ENCODE assay signal across 1 cellular context in genomic region chr17:16286947-16287562, GRCh38.
A peak's percentile ranks its signal among the peaks of the same experiment; 100 is the strongest.
TF ChIP-seq lines count a peak whose summit lies in the region.

No MANE protein-coding gene starts in this region.

TF ChIP-seq in GM12878, 131 proteins besides CTCF, POLR2A, EP300 and RAD21 (continued from another document and continues in another):
- TF ChIP-seq POU2F2 (IDR thresholded peaks at IDR 0.05; ENCODE audit: borderline replicate concordance, low read depth, low read length), result peak; percentile 43; the same call in 1 of the 3 replicates
- TF ChIP-seq, protein P1, sequence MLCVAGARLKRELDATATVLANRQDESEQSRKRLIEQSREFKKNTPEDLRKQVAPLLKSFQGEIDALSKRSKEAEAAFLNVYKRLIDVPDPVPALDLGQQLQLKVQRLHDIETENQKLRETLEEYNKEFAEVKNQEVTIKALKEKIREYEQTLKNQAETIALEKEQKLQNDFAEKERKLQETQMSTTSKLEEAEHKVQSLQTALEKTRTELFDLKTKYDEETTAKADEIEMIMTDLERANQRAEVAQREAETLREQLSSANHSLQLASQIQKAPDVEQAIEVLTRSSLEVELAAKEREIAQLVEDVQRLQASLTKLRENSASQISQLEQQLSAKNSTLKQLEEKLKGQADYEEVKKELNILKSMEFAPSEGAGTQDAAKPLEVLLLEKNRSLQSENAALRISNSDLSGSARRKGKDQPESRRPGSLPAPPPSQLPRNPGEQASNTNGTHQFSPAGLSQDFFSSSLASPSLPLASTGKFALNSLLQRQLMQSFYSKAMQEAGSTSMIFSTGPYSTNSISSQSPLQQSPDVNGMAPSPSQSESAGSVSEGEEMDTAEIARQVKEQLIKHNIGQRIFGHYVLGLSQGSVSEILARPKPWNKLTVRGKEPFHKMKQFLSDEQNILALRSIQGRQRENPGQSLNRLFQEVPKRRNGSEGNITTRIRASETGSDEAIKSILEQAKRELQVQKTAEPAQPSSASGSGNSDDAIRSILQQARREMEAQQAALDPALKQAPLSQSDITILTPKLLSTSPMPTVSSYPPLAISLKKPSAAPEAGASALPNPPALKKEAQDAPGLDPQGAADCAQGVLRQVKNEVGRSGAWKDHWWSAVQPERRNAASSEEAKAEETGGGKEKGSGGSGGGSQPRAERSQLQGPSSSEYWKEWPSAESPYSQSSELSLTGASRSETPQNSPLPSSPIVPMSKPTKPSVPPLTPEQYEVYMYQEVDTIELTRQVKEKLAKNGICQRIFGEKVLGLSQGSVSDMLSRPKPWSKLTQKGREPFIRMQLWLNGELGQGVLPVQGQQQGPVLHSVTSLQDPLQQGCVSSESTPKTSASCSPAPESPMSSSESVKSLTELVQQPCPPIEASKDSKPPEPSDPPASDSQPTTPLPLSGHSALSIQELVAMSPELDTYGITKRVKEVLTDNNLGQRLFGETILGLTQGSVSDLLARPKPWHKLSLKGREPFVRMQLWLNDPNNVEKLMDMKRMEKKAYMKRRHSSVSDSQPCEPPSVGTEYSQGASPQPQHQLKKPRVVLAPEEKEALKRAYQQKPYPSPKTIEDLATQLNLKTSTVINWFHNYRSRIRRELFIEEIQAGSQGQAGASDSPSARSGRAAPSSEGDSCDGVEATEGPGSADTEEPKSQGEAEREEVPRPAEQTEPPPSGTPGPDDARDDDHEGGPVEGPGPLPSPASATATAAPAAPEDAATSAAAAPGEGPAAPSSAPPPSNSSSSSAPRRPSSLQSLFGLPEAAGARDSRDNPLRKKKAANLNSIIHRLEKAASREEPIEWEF (IDR thresholded peaks at IDR 0.05; ENCODE audit: insufficient replicate concordance, low read depth, low read length), result no peak
- no peak for TF ChIP-seq MYC (IDR thresholded peaks at IDR 0.05; ENCODE audit: insufficient read depth, insufficient read length, insufficient replicate concordance, low read length, severe bottlenecking)
- TF ChIP-seq LARP7 (IDR thresholded peaks at IDR 0.05), result no peak
- peak; percentile 97 for TF ChIP-seq MEF2B (IDR thresholded peaks at IDR 0.05; ENCODE audit: partially characterized antibody, poor library complexity, severe bottlenecking)
- TF ChIP-seq NRF1 (conservative IDR thresholded peaks at IDR 0.05; ENCODE audit: low read depth, low read length), result peak; percentile 41
- TF ChIP-seq IRF4 (IDR thresholded peaks at IDR 0.05; ENCODE audit: low read depth, low read length), result no peak
- TF ChIP-seq SMARCA5 (IDR thresholded peaks at IDR 0.05), result peak; percentile 66
- TF ChIP-seq EED (IDR thresholded peaks at IDR 0.05; ENCODE audit: low read depth), result peak; percentile 44
- TF ChIP-seq MAX (IDR thresholded peaks at IDR 0.05; ENCODE audit: low read depth, low read length), result no peak
- TF ChIP-seq SIN3A (IDR thresholded peaks at IDR 0.05; ENCODE audit: low read depth, low read length), result peak; percentile 22; the same call in 1 of the 2 replicates
- TF ChIP-seq NFYA (IDR thresholded peaks at IDR 0.05; ENCODE audit: borderline replicate concordance, low read depth, low read length), result no peak
- TF ChIP-seq BACH1 (IDR thresholded peaks at IDR 0.05; ENCODE audit: borderline replicate concordance), result peak; percentile 39; the same call in 1 of the 2 replicates
- no peak for TF ChIP-seq MTA2 (IDR thresholded peaks at IDR 0.05; ENCODE audit: low read depth)
- no peak for TF ChIP-seq PAX8 (IDR thresholded peaks at IDR 0.05)
- TF ChIP-seq NR2F1 (conservative IDR thresholded peaks at IDR 0.05), result no peak
- no peak for TF ChIP-seq BCLAF1 (IDR thresholded peaks at IDR 0.05)
- TF ChIP-seq MEF2A (IDR thresholded peaks at IDR 0.05; ENCODE audit: insufficient read depth, low read depth, low read length), result no peak
- no peak for TF ChIP-seq CBX5 (IDR thresholded peaks at IDR 0.05; ENCODE audit: low read depth)
- TF ChIP-seq TARDBP (IDR thresholded peaks at IDR 0.05; ENCODE audit: borderline replicate concordance), result 0 out of 2 replicates have a peak, but pooled peaks have one; percentile 19
- TF ChIP-seq HDAC2 (IDR thresholded peaks at IDR 0.05), result no peak
- TF ChIP-seq E2F4 (IDR thresholded peaks at IDR 0.05; ENCODE audit: low read depth, low read length), result no peak
- TF ChIP-seq GABPA (IDR thresholded peaks at IDR 0.05; ENCODE audit: low read depth), result 0 out of 2 replicates have a peak, but pooled peaks have one; percentile 6
- TF ChIP-seq CBFB (IDR thresholded peaks at IDR 0.05; ENCODE audit: low read depth), result 0 out of 2 replicates have a peak, but pooled peaks have one; percentile 42
- no peak for TF ChIP-seq RCOR1 (conservative IDR thresholded peaks at IDR 0.05; ENCODE audit: low read depth, low read length)
- TF ChIP-seq DPF2 (IDR thresholded peaks at IDR 0.05), result peak; percentile 82
- TF ChIP-seq, protein P2, sequence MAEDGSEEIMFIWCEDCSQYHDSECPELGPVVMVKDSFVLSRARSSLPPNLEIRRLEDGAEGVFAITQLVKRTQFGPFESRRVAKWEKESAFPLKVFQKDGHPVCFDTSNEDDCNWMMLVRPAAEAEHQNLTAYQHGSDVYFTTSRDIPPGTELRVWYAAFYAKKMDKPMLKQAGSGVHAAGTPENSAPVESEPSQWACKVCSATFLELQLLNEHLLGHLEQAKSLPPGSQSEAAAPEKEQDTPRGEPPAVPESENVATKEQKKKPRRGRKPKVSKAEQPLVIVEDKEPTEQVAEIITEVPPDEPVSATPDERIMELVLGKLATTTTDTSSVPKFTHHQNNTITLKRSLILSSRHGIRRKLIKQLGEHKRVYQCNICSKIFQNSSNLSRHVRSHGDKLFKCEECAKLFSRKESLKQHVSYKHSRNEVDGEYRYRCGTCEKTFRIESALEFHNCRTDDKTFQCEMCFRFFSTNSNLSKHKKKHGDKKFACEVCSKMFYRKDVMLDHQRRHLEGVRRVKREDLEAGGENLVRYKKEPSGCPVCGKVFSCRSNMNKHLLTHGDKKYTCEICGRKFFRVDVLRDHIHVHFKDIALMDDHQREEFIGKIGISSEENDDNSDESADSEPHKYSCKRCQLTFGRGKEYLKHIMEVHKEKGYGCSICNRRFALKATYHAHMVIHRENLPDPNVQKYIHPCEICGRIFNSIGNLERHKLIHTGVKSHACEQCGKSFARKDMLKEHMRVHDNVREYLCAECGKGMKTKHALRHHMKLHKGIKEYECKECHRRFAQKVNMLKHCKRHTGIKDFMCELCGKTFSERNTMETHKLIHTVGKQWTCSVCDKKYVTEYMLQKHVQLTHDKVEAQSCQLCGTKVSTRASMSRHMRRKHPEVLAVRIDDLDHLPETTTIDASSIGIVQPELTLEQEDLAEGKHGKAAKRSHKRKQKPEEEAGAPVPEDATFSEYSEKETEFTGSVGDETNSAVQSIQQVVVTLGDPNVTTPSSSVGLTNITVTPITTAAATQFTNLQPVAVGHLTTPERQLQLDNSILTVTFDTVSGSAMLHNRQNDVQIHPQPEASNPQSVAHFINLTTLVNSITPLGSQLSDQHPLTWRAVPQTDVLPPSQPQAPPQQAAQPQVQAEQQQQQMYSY (CRISPR knock-in tag; IDR thresholded peaks at IDR 0.05), result no peak
- TF ChIP-seq, protein P3, sequence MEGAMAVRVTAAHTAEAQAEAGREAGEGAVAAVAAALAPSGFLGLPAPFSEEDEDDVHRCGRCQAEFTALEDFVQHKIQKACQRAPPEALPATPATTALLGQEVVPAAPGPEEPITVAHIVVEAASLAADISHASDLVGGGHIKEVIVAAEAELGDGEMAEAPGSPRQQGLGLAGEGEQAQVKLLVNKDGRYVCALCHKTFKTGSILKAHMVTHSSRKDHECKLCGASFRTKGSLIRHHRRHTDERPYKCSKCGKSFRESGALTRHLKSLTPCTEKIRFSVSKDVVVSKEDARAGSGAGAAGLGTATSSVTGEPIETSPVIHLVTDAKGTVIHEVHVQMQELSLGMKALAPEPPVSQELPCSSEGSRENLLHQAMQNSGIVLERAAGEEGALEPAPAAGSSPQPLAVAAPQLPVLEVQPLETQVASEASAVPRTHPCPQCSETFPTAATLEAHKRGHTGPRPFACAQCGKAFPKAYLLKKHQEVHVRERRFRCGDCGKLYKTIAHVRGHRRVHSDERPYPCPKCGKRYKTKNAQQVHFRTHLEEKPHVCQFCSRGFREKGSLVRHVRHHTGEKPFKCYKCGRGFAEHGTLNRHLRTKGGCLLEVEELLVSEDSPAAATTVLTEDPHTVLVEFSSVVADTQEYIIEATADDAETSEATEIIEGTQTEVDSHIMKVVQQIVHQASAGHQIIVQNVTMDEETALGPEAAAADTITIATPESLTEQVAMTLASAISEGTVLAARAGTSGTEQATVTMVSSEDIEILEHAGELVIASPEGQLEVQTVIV (IDR thresholded peaks at IDR 0.05; ENCODE audit: borderline replicate concordance, partially characterized antibody), result no peak
- TF ChIP-seq PAX5 (IDR thresholded peaks at IDR 0.05; ENCODE audit: borderline replicate concordance, low read depth, low read length), result peak; percentile 93
- TF ChIP-seq BHLHE40 (IDR thresholded peaks at IDR 0.05; ENCODE audit: borderline replicate concordance in 1 of 2, low read depth in 2 of 2, low read length in 1 of 2), result peak in 1 of 2 experiments; percentile 37; a peak in 1 of 4 replicates
- no peak for TF ChIP-seq CEBPB (IDR thresholded peaks at IDR 0.05; ENCODE audit: borderline replicate concordance in 1 of 2, low read depth in 2 of 2, low read length in 2 of 2)
- TF ChIP-seq CHD2 (IDR thresholded peaks at IDR 0.05; ENCODE audit: borderline replicate concordance, low read depth, low read length), result no peak; the same call in 1 of the 2 replicates
- TF ChIP-seq RFX5 (IDR thresholded peaks at IDR 0.05; ENCODE audit: low read depth, low read length), result no peak
- TF ChIP-seq ZNF384 (IDR thresholded peaks at IDR 0.05; ENCODE audit: borderline replicate concordance, low read depth, low read length), result no peak
- TF ChIP-seq, protein P4, sequence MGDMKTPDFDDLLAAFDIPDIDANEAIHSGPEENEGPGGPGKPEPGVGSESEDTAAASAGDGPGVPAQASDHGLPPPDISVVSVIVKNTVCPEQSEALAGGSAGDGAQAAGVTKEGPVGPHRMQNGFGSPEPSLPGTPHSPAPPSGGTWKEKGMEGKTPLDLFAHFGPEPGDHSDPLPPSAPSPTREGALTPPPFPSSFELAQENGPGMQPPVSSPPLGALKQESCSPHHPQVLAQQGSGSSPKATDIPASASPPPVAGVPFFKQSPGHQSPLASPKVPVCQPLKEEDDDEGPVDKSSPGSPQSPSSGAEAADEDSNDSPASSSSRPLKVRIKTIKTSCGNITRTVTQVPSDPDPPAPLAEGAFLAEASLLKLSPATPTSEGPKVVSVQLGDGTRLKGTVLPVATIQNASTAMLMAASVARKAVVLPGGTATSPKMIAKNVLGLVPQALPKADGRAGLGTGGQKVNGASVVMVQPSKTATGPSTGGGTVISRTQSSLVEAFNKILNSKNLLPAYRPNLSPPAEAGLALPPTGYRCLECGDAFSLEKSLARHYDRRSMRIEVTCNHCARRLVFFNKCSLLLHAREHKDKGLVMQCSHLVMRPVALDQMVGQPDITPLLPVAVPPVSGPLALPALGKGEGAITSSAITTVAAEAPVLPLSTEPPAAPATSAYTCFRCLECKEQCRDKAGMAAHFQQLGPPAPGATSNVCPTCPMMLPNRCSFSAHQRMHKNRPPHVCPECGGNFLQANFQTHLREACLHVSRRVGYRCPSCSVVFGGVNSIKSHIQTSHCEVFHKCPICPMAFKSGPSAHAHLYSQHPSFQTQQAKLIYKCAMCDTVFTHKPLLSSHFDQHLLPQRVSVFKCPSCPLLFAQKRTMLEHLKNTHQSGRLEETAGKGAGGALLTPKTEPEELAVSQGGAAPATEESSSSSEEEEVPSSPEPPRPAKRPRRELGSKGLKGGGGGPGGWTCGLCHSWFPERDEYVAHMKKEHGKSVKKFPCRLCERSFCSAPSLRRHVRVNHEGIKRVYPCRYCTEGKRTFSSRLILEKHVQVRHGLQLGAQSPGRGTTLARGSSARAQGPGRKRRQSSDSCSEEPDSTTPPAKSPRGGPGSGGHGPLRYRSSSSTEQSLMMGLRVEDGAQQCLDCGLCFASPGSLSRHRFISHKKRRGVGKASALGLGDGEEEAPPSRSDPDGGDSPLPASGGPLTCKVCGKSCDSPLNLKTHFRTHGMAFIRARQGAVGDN (IDR thresholded peaks at IDR 0.05), result no peak
- TF ChIP-seq, protein P5, sequence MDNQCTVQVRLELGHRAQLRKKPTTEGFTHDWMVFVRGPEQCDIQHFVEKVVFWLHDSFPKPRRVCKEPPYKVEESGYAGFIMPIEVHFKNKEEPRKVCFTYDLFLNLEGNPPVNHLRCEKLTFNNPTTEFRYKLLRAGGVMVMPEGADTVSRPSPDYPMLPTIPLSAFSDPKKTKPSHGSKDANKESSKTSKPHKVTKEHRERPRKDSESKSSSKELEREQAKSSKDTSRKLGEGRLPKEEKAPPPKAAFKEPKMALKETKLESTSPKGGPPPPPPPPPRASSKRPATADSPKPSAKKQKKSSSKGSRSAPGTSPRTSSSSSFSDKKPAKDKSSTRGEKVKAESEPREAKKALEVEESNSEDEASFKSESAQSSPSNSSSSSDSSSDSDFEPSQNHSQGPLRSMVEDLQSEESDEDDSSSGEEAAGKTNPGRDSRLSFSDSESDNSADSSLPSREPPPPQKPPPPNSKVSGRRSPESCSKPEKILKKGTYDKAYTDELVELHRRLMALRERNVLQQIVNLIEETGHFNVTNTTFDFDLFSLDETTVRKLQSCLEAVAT (IDR thresholded peaks at IDR 0.05), result no peak; the same call in 1 of the 2 replicates
- no peak for TF ChIP-seq JUND (IDR thresholded peaks at IDR 0.05; ENCODE audit: low read depth, low read length)
